22 cellular contexts compared by ENCODE assay signal in the genomic region with DNA sequence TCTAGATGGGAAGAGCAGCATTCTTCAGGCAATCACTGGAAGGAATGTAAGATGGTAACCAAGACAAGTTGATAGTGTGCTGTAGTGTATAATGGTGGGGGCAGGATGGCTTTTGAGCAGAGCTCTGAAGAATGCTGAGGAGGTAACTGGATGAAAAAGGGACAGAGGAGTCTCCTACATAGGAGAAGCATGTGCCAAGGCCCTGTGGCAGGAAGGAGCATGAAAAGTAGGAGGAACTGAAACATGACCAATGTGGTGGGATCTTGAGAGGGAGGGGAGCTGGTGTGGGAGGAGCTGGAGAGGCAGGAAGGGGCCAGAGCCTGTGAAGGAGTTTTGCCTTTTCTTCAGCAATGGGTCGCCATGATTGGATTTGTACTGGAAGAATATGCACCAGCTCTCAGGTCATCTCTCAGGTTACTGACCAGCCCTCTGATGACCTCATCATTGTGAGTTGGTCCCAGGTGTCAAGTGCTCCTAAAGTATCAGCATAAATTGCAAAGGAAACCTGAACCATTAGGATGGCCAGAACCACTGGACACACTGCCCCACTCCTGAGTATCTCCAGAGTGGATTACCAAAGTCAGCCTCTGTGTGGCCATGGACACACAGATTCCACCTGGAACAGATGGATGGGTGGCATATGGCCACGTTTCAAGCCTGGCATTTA. TPM values are rescaled to one million over a fixed set of nuclear protein-coding genes. Genes with fewer than 3 reads are reported as not detected.
DNase-seq lines count a peak whose midpoint lies in the region; ATAC-seq, FAIRE-seq and TF ChIP-seq lines count a peak whose summit lies in the region.
"Had no signal": no experiment of that assay in that cellular context is flagged by ENCODE, and none has a peak within 500 bp of the region (broad histone marks: within the 10 kb centered on the region; RNA-seq: fewer than 3 reads in every experiment).

No MANE protein-coding gene starts in this region.

- H3K9ac ChIP-seq in HepG2 (ENCODE audit: insufficient read depth, low read depth, low read length), result no peak overlapping the region
- no peak overlapping the region for H3K9ac ChIP-seq in astrocyte (ENCODE audit: low read length)

- H3K27ac Mint-ChIP-seq in astrocyte (ENCODE audit: unreplicated experiment), result no peak overlapping the region
- H3K27ac Mint-ChIP-seq in activated CD4-positive, alpha-beta T cell treated with anti-CD3 and anti-CD28 coated beads for 36 hours, result no peak overlapping the region
- H3K27ac Mint-ChIP-seq: CD4-positive, CD25-positive, alpha-beta regulatory T cell; IgD-negative memory B cell had no signal

- H3K79me2 ChIP-seq in HepG2 (ENCODE audit: insufficient read depth, low read length) (no peaks in the 10 kb centered on the region), astrocyte (ENCODE audit: insufficient read depth, low read length) (no peaks in the 10 kb centered on the region)

- TF ChIP-seq EP300 in HepG2 (IDR thresholded peaks at IDR 0.05; ENCODE audit: low read depth in 2 of 2, low read length in 2 of 2), result no peak
- TF ChIP-seq EP300 in HepG2 (CRISPR knock-in tag; IDR thresholded peaks at IDR 0.05; ENCODE audit: borderline replicate concordance), result no peak

- no TSS peak for BruUV-seq in HepG2 (replicated peaks; lab: Mats Ljungman, UMichigan)

- ATAC-seq in HepG2 (no peak), right lobe of liver (no peak), gastrocnemius medialis (peak; percentile 3 to 7)
- no peak for ATAC-seq in activated CD4-positive, alpha-beta T cell treated with anti-CD3 and anti-CD28 coated beads for 36 hours
- ATAC-seq: GM12878, HCT116 had no signal

- H4K20me1 ChIP-seq in HepG2 (ENCODE audit: insufficient read depth, low read length) (no peaks in the 10 kb centered on the region), astrocyte (ENCODE audit: insufficient read depth, low read length) (peaks cover 9% of the 10 kb centered on the region)

- H2AFZ ChIP-seq in HepG2 (ENCODE audit: low read length) (no peak overlapping the region), astrocyte (ENCODE audit: low read depth, low read length) (no peak overlapping the region)

- H3K27me3 ChIP-seq in HepG2 (ENCODE audit: control insufficient read depth in 1 of 2, insufficient read depth in 2 of 2, low read length in 2 of 2) (no peaks in the 10 kb centered on the region), right lobe of liver (no peaks in the 10 kb centered on the region), astrocyte (ENCODE audit: insufficient read depth, low read length) (no peaks in the 10 kb centered on the region), gastrocnemius medialis (no peaks in the 10 kb centered on the region)
- H3K27me3 ChIP-seq: BE2C had no signal

- CTCF ChIA-PET in HepG2 (lab: Yijun Ruan, JAX; ENCODE audit: low intra/inter-chr PET ratio, low total read pairs), result no interaction called here
- CTCF ChIA-PET in activated CD4-positive, alpha-beta T cell treated with anti-CD3 and anti-CD28 coated beads for 36 hours (lab: Charles Lee), result no interaction called here

- H3K9me3 Mint-ChIP-seq in astrocyte (ENCODE audit: unreplicated experiment), result no peaks in the 10 kb centered on the region
- H3K9me3 Mint-ChIP-seq in activated CD4-positive, alpha-beta T cell treated with anti-CD3 and anti-CD28 coated beads for 36 hours (ENCODE audit: low read depth), result no peaks in the 10 kb centered on the region
- H3K9me3 Mint-ChIP-seq: CD8-positive, alpha-beta memory T cell had no signal

- DNase-seq in HepG2 (ENCODE audit: low spot score) (no peak), right lobe of liver (no peak), astrocyte (ENCODE audit: low read depth) (no peak), gastrocnemius medialis (peak; percentile 18 to 60)
- DNase-seq in activated CD4-positive, alpha-beta T cell treated with anti-CD3 and anti-CD28 coated beads for 36 hours, result no peak
- DNase-seq in activated effector memory CD4-positive, alpha-beta T cell treated with Interleukin-2 at 50 U/mL for 16 hours, result no peak
- DNase-seq: BE2C; C1 segment of cervical spinal cord; CD4-positive, CD25-positive, alpha-beta regulatory T cell; CD8-positive, alpha-beta memory T cell; COR-L47; DMS153; DND-41; EL; GOT3; H7 had no signal

- TF ChIP-seq CTCF in HepG2 (CRISPR knock-in tag; IDR thresholded peaks at IDR 0.05), result no peak
- TF ChIP-seq CTCF in right lobe of liver (IDR thresholded peaks at IDR 0.05), result no peak
- TF ChIP-seq CTCF in astrocyte (IDR thresholded peaks at IDR 0.05; ENCODE audit: insufficient read depth, low read depth, low read length), result no peak
- TF ChIP-seq CTCF in gastrocnemius medialis (IDR thresholded peaks at IDR 0.05 in 4 of 5, conservative IDR thresholded peaks at IDR 0.05 in 1 of 5), result no peak

- H3K36me3 ChIP-seq in HepG2 (replicated peaks in 1 of 2; ENCODE audit: control insufficient read depth in 1 of 2, insufficient read depth in 2 of 2, low read length in 2 of 2), result peaks cover 0 to 10% of the 10 kb centered on the region in 2 experiments; a peak in 1 of 5 replicates
- H3K36me3 ChIP-seq in right lobe of liver, result peaks cover 0 to under 1% (median 0%) of the 10 kb centered on the region in 4 donors
- H3K36me3 ChIP-seq in astrocyte (ENCODE audit: insufficient read depth, low read length), result peaks cover 3% of the 10 kb centered on the region
- H3K36me3 ChIP-seq in gastrocnemius medialis, result no peaks in the 10 kb centered on the region
- H3K36me3 ChIP-seq: BE2C had no signal

- peaks cover 2% of the 10 kb centered on the region for H3K4me1 Mint-ChIP-seq in astrocyte (ENCODE audit: low read depth, unreplicated experiment)
- peaks cover 2% of the 10 kb centered on the region for H3K4me1 Mint-ChIP-seq in activated CD4-positive, alpha-beta T cell treated with anti-CD3 and anti-CD28 coated beads for 36 hours

- POLR2A ChIA-PET in HepG2 (lab: Yijun Ruan, JAX), result interaction anchor here (0.5 kb wide), 1 partner anchor 21 kb away, joined by 4 read pairs; no protein-coding TSS in a partner anchor
- POLR2A ChIA-PET in activated CD4-positive, alpha-beta T cell treated with anti-CD3 and anti-CD28 coated beads for 36 hours (lab: Charles Lee), result interaction anchor here (0.6 kb wide), 1 partner anchor 16 kb away, joined by 4 read pairs; no protein-coding TSS in a partner anchor

- WGBS in HepG2 (ENCODE audit: low lambda C conversion rate), result 100% methylated on average over 1 of the region's 2 CpGs
- WGBS in right lobe of liver (ENCODE audit: insufficient coverage, low coverage, low lambda C conversion rate, missing lambda C conversion rate), result no CpG with 5 or more reads among the region's 2 CpGs

- TF ChIP-seq POLR2A in HepG2 (IDR thresholded peaks at IDR 0.05; ENCODE audit: insufficient read depth in 1 of 2, low read depth in 2 of 2, low read length in 2 of 2), result no peak
- no peak for TF ChIP-seq POLR2A in right lobe of liver (IDR thresholded peaks at IDR 0.05)
- TF ChIP-seq POLR2A in gastrocnemius medialis (IDR thresholded peaks at IDR 0.05), result peak in 1 of 2 donors; percentile 46

- no peak for TF ChIP-seq RAD21 in HepG2 (CRISPR knock-in tag; IDR thresholded peaks at IDR 0.05)

- in situ Hi-C loops in HepG2 (cut with HindIII; ENCODE audit: extremely low pct_ligation_motif_present, low pct_unique_long_range_greater_than_20kb) (no loop called here), gastrocnemius medialis (cut with MboI; ENCODE audit: low sequenced_read_pairs in 4 of 4) (loop anchor here in 1 of 4 donors (5.0 kb wide), 1 partner anchor 35 kb away; no protein-coding TSS in a partner anchor)

- peaks cover 33% of the 10 kb centered on the region for H3K4me1 ChIP-seq in HepG2 (ENCODE audit: insufficient read depth, low read length)
- no peaks in the 10 kb centered on the region for H3K4me1 ChIP-seq in right lobe of liver
- no peaks in the 10 kb centered on the region for H3K4me1 ChIP-seq in astrocyte (ENCODE audit: insufficient read depth, low read length)
- H3K4me1 ChIP-seq in gastrocnemius medialis, result peaks cover 55 to 73% of the 10 kb centered on the region in 2 donors
- H3K4me1 ChIP-seq: BE2C had no signal

- FAIRE-seq in HepG2 (lab: Jason Lieb, UNC) (no peak), astrocyte (lab: Jason Lieb, UNC) (no peak)
- FAIRE-seq: GM12878, HTR-8/SVneo had no signal

- peak overlapping the region; percentile 16 for H3K4me3 Mint-ChIP-seq in astrocyte (ENCODE audit: unreplicated experiment)
- H3K4me3 Mint-ChIP-seq in activated CD4-positive, alpha-beta T cell treated with anti-CD3 and anti-CD28 coated beads for 36 hours, result no peak overlapping the region
- H3K4me3 Mint-ChIP-seq: CD4-positive, CD25-positive, alpha-beta regulatory T cell; CD8-positive, alpha-beta memory T cell; IgD-negative memory B cell had no signal

- intact Hi-C loops in HepG2 (cut with micrococcal nuclease; ENCODE audit: unreplicated experiment) (no loop called here), right lobe of liver (cut with DNase I) (no loop called here), gastrocnemius medialis (cut with DNase I; ENCODE audit: low total_unique reads) (loop anchor here (5.0 to 10.0 kb wide), 2 partner anchors 185 to 338 kb away; a partner anchor contains a TSS)
- intact Hi-C loops in activated CD4-positive, alpha-beta T cell treated with anti-CD3 and anti-CD28 coated beads for 36 hours (cut with DNase I, micrococcal nuclease), result no loop called here

- H3K4me3 ChIP-seq in HepG2 (replicated peaks in 1 of 3; ENCODE audit: insufficient read depth in 1 of 3, low read depth in 2 of 3, low read length in 3 of 3) (no peak overlapping the region), right lobe of liver (no peak overlapping the region), astrocyte (ENCODE audit: insufficient read depth, low read depth, low read length) (no peak overlapping the region), gastrocnemius medialis (no peak overlapping the region)
- H3K4me3 ChIP-seq: GM12878 had no signal

- H3K9me3 ChIP-seq in HepG2 (ENCODE audit: low read length), result no peaks in the 10 kb centered on the region
- no peaks in the 10 kb centered on the region for H3K9me3 ChIP-seq in right lobe of liver
- no peaks in the 10 kb centered on the region for H3K9me3 ChIP-seq in astrocyte (ENCODE audit: insufficient read depth, low read depth, low read length)
- no peaks in the 10 kb centered on the region for H3K9me3 ChIP-seq in gastrocnemius medialis
- H3K9me3 ChIP-seq: BE2C had no signal

- H3K36me3 Mint-ChIP-seq in astrocyte (ENCODE audit: low read depth, unreplicated experiment), result peaks cover 28% of the 10 kb centered on the region
- peaks cover 21% of the 10 kb centered on the region for H3K36me3 Mint-ChIP-seq in activated CD4-positive, alpha-beta T cell treated with anti-CD3 and anti-CD28 coated beads for 36 hours (ENCODE audit: low read depth)

- H3K4me2 ChIP-seq in HepG2 (ENCODE audit: low read depth, low read length), result no peak overlapping the region
- H3K4me2 ChIP-seq in astrocyte (ENCODE audit: low read length), result no peak overlapping the region

- H3K27ac ChIP-seq in HepG2 (ENCODE audit: extremely low read length, insufficient read depth, low read length) (no peak overlapping the region), right lobe of liver (no peak overlapping the region), astrocyte (ENCODE audit: low read depth, low read length) (no peak overlapping the region), gastrocnemius medialis (peak overlapping the region; percentile 88 to 96 (median 92))

- H3K27me3 Mint-ChIP-seq in astrocyte (ENCODE audit: low read depth, unreplicated experiment), result no peaks in the 10 kb centered on the region
- H3K27me3 Mint-ChIP-seq in activated CD4-positive, alpha-beta T cell treated with anti-CD3 and anti-CD28 coated beads for 36 hours, result no peaks in the 10 kb centered on the region
- H3K27me3 Mint-ChIP-seq: CD4-positive, CD25-positive, alpha-beta regulatory T cell; CD8-positive, alpha-beta memory T cell; IgD-negative memory B cell had no signal

RNA-seq across cellular contexts. Expression of a gene that starts 38.6 kb away (rescaled TPM):
- total RNA-seq in HepG2 (2016; rRNA removed; fragmentation: Illumina TruSeq; extraction: Trizol) (not detected in 2 replicates), right lobe of liver (not detected), astrocyte (0.09 TPM in 1 of 2 replicates, not detected in the other), gastrocnemius medialis (10 to 100 TPM in 1 of 4 donors, 1 to 10 TPM in 3; 3.9 to 18.5 (median 6.6) TPM)
- not detected in 2 replicates for total RNA-seq in HepG2 (2016; cell fraction: cytosol; rRNA removed; fragmentation: Illumina TruSeq; extraction: Trizol; ENCODE audit: low read depth)
- total RNA-seq in HepG2 (2016; cell fraction: insoluble cytoplasmic fraction; rRNA removed; fragmentation: Illumina TruSeq; extraction: Trizol), result not detected in 2 replicates
- total RNA-seq in HepG2 (2016; cell fraction: membrane; rRNA removed; fragmentation: Illumina TruSeq; extraction: Trizol), result not detected in 2 replicates
- not detected in 2 replicates for total RNA-seq in HepG2 (2016; cell fraction: nucleus; rRNA removed; fragmentation: Illumina TruSeq; extraction: Trizol)
- polyA plus RNA-seq in HepG2 (2011; rRNA removed), result not detected in 2 replicates
- polyA plus RNA-seq in HepG2 (2011; cell fraction: cytosol; rRNA removed), result not detected in 2 replicates
- not detected in 2 replicates for polyA plus RNA-seq in HepG2 (2011; cell fraction: nucleus; rRNA removed)
- polyA plus RNA-seq in HepG2 (2012), result not detected in 2 replicates
- not detected in 2 replicates for polyA plus RNA-seq in HepG2 (2016; cell fraction: cytosol; fragmentation: Illumina TruSeq; extraction: Trizol; ENCODE audit: low read depth)
- polyA plus RNA-seq in HepG2 (2016; cell fraction: insoluble cytoplasmic fraction; fragmentation: Illumina TruSeq; extraction: Trizol; ENCODE audit: low read depth), result not detected in 2 replicates
- not detected in 2 replicates for polyA plus RNA-seq in HepG2 (2016; cell fraction: membrane; fragmentation: Illumina TruSeq; extraction: Trizol; ENCODE audit: low read depth)
- polyA plus RNA-seq in HepG2 (2016; cell fraction: nucleus; fragmentation: Illumina TruSeq; extraction: Trizol; ENCODE audit: insufficient read depth, low read depth), result not detected in 2 replicates
- polyA minus RNA-seq in HepG2 (2011; rRNA and poly(A)+ RNA removed; ENCODE audit: low replicate concordance), result not detected in 2 replicates
- not detected in 2 replicates for polyA minus RNA-seq in HepG2 (2011; cell fraction: cytosol; rRNA and poly(A)+ RNA removed)
- under 0.01 TPM in 1 of 2 replicates, not detected in the other for polyA minus RNA-seq in HepG2 (2011; cell fraction: nucleus; rRNA and poly(A)+ RNA removed)
- total RNA-seq in activated CD4-positive, alpha-beta T cell treated with anti-CD3 and anti-CD28 coated beads for 36 hours, result not detected
- total RNA-seq: A172; CD4-positive, CD25-positive, alpha-beta regulatory T cell; CD8-positive, alpha-beta memory T cell; G401 had no signal

RNA-seq across cellular contexts. Expression of a gene that starts 42.1 kb away (rescaled TPM):
- total RNA-seq in HepG2 (2016; rRNA removed; fragmentation: Illumina TruSeq; extraction: Trizol), result 2.7 and 2.9 TPM in 2 replicates
- 3.1 and 4.9 TPM in 2 replicates for total RNA-seq in HepG2 (2016; cell fraction: cytosol; rRNA removed; fragmentation: Illumina TruSeq; extraction: Trizol; ENCODE audit: low read depth)
- 2.6 and 3.0 TPM in 2 replicates for total RNA-seq in HepG2 (2016; cell fraction: insoluble cytoplasmic fraction; rRNA removed; fragmentation: Illumina TruSeq; extraction: Trizol)
- total RNA-seq in HepG2 (2016; cell fraction: membrane; rRNA removed; fragmentation: Illumina TruSeq; extraction: Trizol), result 2.5 and 2.6 TPM in 2 replicates
- 3.3 and 3.8 TPM in 2 replicates for total RNA-seq in HepG2 (2016; cell fraction: nucleus; rRNA removed; fragmentation: Illumina TruSeq; extraction: Trizol)
- polyA plus RNA-seq in HepG2 (2011; rRNA removed), result 3.0 and 3.5 TPM in 2 replicates
- polyA plus RNA-seq in HepG2 (2011; cell fraction: cytosol; rRNA removed), result 2.4 TPM in 2 replicates
- 3.2 and 3.8 TPM in 2 replicates for polyA plus RNA-seq in HepG2 (2011; cell fraction: nucleus; rRNA removed)
- polyA plus RNA-seq in HepG2 (2012), result 3.0 and 3.3 TPM in 2 replicates
- polyA plus RNA-seq in HepG2 (2016; cell fraction: cytosol; fragmentation: Illumina TruSeq; extraction: Trizol; ENCODE audit: low read depth), result 0.59 and 0.61 TPM in 2 replicates
- 4.2 and 4.9 TPM in 2 replicates for polyA plus RNA-seq in HepG2 (2016; cell fraction: insoluble cytoplasmic fraction; fragmentation: Illumina TruSeq; extraction: Trizol; ENCODE audit: low read depth)
- polyA plus RNA-seq in HepG2 (2016; cell fraction: membrane; fragmentation: Illumina TruSeq; extraction: Trizol; ENCODE audit: low read depth), result 2.1 and 2.3 TPM in 2 replicates
- 6.8 and 8.2 TPM in 2 replicates for polyA plus RNA-seq in HepG2 (2016; cell fraction: nucleus; fragmentation: Illumina TruSeq; extraction: Trizol; ENCODE audit: insufficient read depth, low read depth)
- 1.8 and 2.1 TPM in 2 replicates for polyA minus RNA-seq in HepG2 (2011; rRNA and poly(A)+ RNA removed; ENCODE audit: low replicate concordance)
- polyA minus RNA-seq in HepG2 (2011; cell fraction: cytosol; rRNA and poly(A)+ RNA removed), result 1.5 and 1.6 TPM in 2 replicates
- polyA minus RNA-seq in HepG2 (2011; cell fraction: nucleus; rRNA and poly(A)+ RNA removed), result 3.1 TPM in 2 replicates
- total RNA-seq in right lobe of liver, result 1 to 10 TPM; 3.7 to 6.5 (median 4.7) TPM
- total RNA-seq in astrocyte, result 8.3 and 9.4 TPM in 2 replicates
- 10 to 100 TPM; 14.1 to 22.1 (median 21.8) TPM for total RNA-seq in gastrocnemius medialis
- 1 to 10 TPM; 3.4 to 4.0 TPM for total RNA-seq in activated CD4-positive, alpha-beta T cell treated with anti-CD3 and anti-CD28 coated beads for 36 hours

RNA-seq across cellular contexts. Expression of a gene that starts 57.6 kb away (rescaled TPM):
- total RNA-seq in HepG2 (2016; rRNA removed; fragmentation: Illumina TruSeq; extraction: Trizol) (not detected in 2 replicates), right lobe of liver (under 1 TPM in 1 of 6 experiments, not detected in 5; 0.12 TPM), astrocyte (7.2 and 11.5 TPM in 2 replicates), gastrocnemius medialis (under 1 TPM in 1 of 4 donors, not detected in 3; 0.32 TPM)
- not detected in 2 replicates for total RNA-seq in HepG2 (2016; cell fraction: cytosol; rRNA removed; fragmentation: Illumina TruSeq; extraction: Trizol; ENCODE audit: low read depth)
- total RNA-seq in HepG2 (2016; cell fraction: insoluble cytoplasmic fraction; rRNA removed; fragmentation: Illumina TruSeq; extraction: Trizol), result not detected in 2 replicates
- not detected in 2 replicates for total RNA-seq in HepG2 (2016; cell fraction: membrane; rRNA removed; fragmentation: Illumina TruSeq; extraction: Trizol)
- total RNA-seq in HepG2 (2016; cell fraction: nucleus; rRNA removed; fragmentation: Illumina TruSeq; extraction: Trizol), result not detected in 2 replicates
- not detected in 2 replicates for polyA plus RNA-seq in HepG2 (2011; rRNA removed)
- polyA plus RNA-seq in HepG2 (2011; cell fraction: cytosol; rRNA removed), result not detected in 2 replicates
- polyA plus RNA-seq in HepG2 (2011; cell fraction: nucleus; rRNA removed), result 0.17 and 0.23 TPM in 2 replicates
- polyA plus RNA-seq in HepG2 (2012), result not detected in 2 replicates
- polyA plus RNA-seq in HepG2 (2016; cell fraction: cytosol; fragmentation: Illumina TruSeq; extraction: Trizol; ENCODE audit: low read depth), result not detected in 2 replicates
- polyA plus RNA-seq in HepG2 (2016; cell fraction: insoluble cytoplasmic fraction; fragmentation: Illumina TruSeq; extraction: Trizol; ENCODE audit: low read depth), result not detected in 2 replicates
- polyA plus RNA-seq in HepG2 (2016; cell fraction: membrane; fragmentation: Illumina TruSeq; extraction: Trizol; ENCODE audit: low read depth), result not detected in 2 replicates
- polyA plus RNA-seq in HepG2 (2016; cell fraction: nucleus; fragmentation: Illumina TruSeq; extraction: Trizol; ENCODE audit: insufficient read depth, low read depth), result not detected in 2 replicates
- polyA minus RNA-seq in HepG2 (2011; rRNA and poly(A)+ RNA removed; ENCODE audit: low replicate concordance), result 0.37 TPM in 1 of 2 replicates, not detected in the other
- polyA minus RNA-seq in HepG2 (2011; cell fraction: cytosol; rRNA and poly(A)+ RNA removed), result not detected in 2 replicates
- 1.3 TPM in 1 of 2 replicates, not detected in the other for polyA minus RNA-seq in HepG2 (2011; cell fraction: nucleus; rRNA and poly(A)+ RNA removed)
- total RNA-seq in activated CD4-positive, alpha-beta T cell treated with anti-CD3 and anti-CD28 coated beads for 36 hours, result under 1 TPM; 0.39 to 0.59 TPM
- total RNA-seq: GM12878 had no signal
- polyA plus RNA-seq: CD8-positive, alpha-beta memory T cell; GM12878 had no signal

Comparison
In these comparisons a context has a peak if more than half of its experiments do, and no peak if none do; other contexts are left out.
1. ATAC-seq: peak in gastrocnemius medialis (2 of 2); none in HepG2 (single experiment), right lobe of liver (0 of 4) and activated CD4-positive, alpha-beta T cell treated with anti-CD3 and anti-CD28 coated beads for 36 hours (single experiment).
2. DNase-seq: peak in gastrocnemius medialis (2 of 2); none in HepG2 (single experiment), right lobe of liver (0 of 3), astrocyte (single experiment), activated CD4-positive, alpha-beta T cell treated with anti-CD3 and anti-CD28 coated beads for 36 hours (single experiment) and activated effector memory CD4-positive, alpha-beta T cell treated with Interleukin-2 at 50 U/mL for 16 hours (single experiment).
3. H3K27ac ChIP-seq: peak in gastrocnemius medialis (4 of 4); none in HepG2 (single experiment), right lobe of liver (0 of 3) and astrocyte (single experiment).